Comparison of ENCODE assay signal across 8 cellular contexts in the genomic region with DNA sequence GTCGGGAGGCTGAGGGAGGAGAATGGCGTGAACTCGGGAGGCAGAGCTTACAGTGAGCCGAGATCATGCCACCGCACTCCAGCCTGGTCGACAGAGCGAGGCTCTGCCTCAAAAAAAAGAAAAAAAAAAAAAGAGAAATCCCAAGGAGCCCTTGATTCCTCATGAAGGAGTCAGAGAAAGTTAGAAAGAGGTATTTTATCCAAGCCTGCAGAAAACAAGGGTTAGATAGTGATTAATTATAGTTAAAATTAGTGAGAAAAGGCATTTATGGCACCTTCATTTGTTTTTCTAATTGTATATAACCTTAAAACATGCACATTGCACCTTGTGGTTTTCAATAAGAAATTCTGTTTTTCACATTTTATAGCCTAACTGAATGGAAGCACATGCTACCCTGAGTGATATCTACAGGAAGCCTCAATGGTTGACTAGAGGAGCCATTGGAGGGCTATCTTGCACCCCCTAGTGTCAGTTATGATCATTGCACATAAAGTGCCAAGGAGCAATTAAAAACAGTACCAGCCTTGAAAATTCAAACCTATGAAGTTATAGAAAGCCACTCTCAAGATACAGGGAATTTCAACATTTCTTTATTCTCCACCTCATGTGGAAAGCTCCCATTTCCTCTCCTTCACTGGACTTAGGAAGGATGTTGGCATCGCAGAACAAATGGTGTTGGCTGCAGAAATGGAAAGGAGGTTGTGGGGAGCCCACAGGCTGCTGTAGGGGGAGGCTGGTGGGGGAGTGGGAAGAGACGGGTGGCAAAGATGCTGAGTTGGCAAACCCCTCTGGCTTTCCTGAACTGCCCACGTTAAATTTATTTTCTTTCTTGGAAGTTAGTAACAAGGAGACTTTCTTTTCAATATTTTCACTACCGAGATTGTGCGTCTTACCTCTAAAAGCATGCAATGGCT. TPM values are rescaled to one million over a fixed set of nuclear protein-coding genes. Genes with fewer than 3 reads are reported as not detected.
A peak's percentile ranks its signal among the peaks of the same experiment; 100 is the strongest.
DNase-seq lines count a peak whose midpoint lies in the region; ATAC-seq, FAIRE-seq and TF ChIP-seq lines count a peak whose summit lies in the region.

No MANE protein-coding gene starts in this region.

- H3K4me1 ChIP-seq in A549 (peaks cover 33% of the 10 kb centered on the region), ovary (ENCODE audit: insufficient read depth) (peaks cover 5% of the 10 kb centered on the region)

- peak in 1 of 2 experiments; percentile 51; a peak in 3 of 6 replicates for ATAC-seq in A549

- 0 out of 3 replicates have a peak, but pooled peaks cover 3% of the 10 kb centered on the region for H3K9me3 ChIP-seq in A549
- H3K9me3 ChIP-seq in ovary, result no peaks in the 10 kb centered on the region

- peak; percentile 91 for FAIRE-seq in A549 (lab: Jason Lieb, UNC)

- H3K4me3 ChIP-seq in A549 (no peak overlapping the region), GM06990 (replicated peaks; ENCODE audit: low read depth, low read length) (no peak overlapping the region), ovary (no peak overlapping the region)

- TF ChIP-seq RAD21 in A549 (conservative IDR thresholded peaks at IDR 0.05 in 1 of 2, IDR thresholded peaks at IDR 0.05 in 1 of 2), result peak; percentile 51 to 70

- TF ChIP-seq EP300 in A549 (IDR thresholded peaks at IDR 0.05) (no peak), ovary (IDR thresholded peaks at IDR 0.05) (no peak)

- no peak for TF ChIP-seq POLR2A in A549 (IDR thresholded peaks at IDR 0.05; ENCODE audit: low read length)
- TF ChIP-seq POLR2A in ovary (IDR thresholded peaks at IDR 0.05), result no peak

- intact Hi-C loops in ovary (cut with DNase I), result loop anchor here in 1 of 4 donors (10.0 kb wide), 1 partner anchor 129 kb away; no protein-coding TSS in a partner anchor

- 89% methylated on average over 12 of the region's 12 CpGs for WGBS in A549 (ENCODE audit: missing lambda C conversion rate)
- 85 to 91% (median 88%) methylated on average over 12 of the region's 12 CpGs for WGBS in ovary, 3 donors

- POLR2A ChIA-PET in A549 (lab: Yijun Ruan, JAX), result interaction anchor here (1.4 kb wide), 1 partner anchor 106 kb away, joined by 4 read pairs; a partner anchor contains a TSS

- H3K36me3 ChIP-seq in GM06990 (ENCODE audit: control insufficient read depth, insufficient read depth, low read length) (no peaks in the 10 kb centered on the region), ovary (no peaks in the 10 kb centered on the region)

- DNase-seq in A549 (ENCODE audit: low read depth in 1 of 2, low spot score in 1 of 2) (peak; percentile 68 to 78), GM06990 (ENCODE audit: extremely low read depth, insufficient read length) (no peak), NCI-H2196 (lab: John Stamatoyannopoulos, UW; ENCODE audit: unreplicated experiment) (peak; percentile 18), activated T-cell treated with anti-CD3 and anti-CD28 coated beads for 24 hours (ENCODE audit: low read depth) (peak; percentile 39), foreskin melanocyte (peak; percentile 56), ovary (peak in 2 of 5 donors; percentile 5 to 7), T-helper 9 cell (no peak), NCI-H187 treated with DMSO at 0.1 percent for 48 hours (lab: John Stamatoyannopoulos, UW) (no peak)

- peak; percentile 66 for TF ChIP-seq CTCF in A549 (IDR thresholded peaks at IDR 0.05)
- peak; percentile 76 for TF ChIP-seq CTCF in GM06990 (IDR thresholded peaks at IDR 0.05; ENCODE audit: insufficient read depth, low read length, poor library complexity, severe bottlenecking)
- TF ChIP-seq CTCF in ovary (IDR thresholded peaks at IDR 0.05), result peak in 2 of 3 donors; percentile 51 to 58

- H3K4me2 ChIP-seq in A549, result peak overlapping the region; percentile 58

- H3K27ac ChIP-seq in A549 (peak overlapping the region; percentile 78 to 81), ovary (no peak overlapping the region)

- CTCF ChIA-PET in A549 (lab: Yijun Ruan, JAX), result interaction anchor here (0.5 to 3.8 kb wide), 22 partner anchors 9 to 542 kb away, joined by 3 to 20 read pairs (median 3); no protein-coding TSS in a partner anchor

- H3K27me3 ChIP-seq in GM06990 (replicated peaks; ENCODE audit: control insufficient read depth, insufficient read depth, low read length) (no peaks in the 10 kb centered on the region), ovary (no peaks in the 10 kb centered on the region)

TF ChIP-seq in A549, 52 proteins besides CTCF, POLR2A, EP300 and RAD21:
- TF ChIP-seq SMC3 (IDR thresholded peaks at IDR 0.05) (peak; percentile 55), TP53 (CRISPR knock-in tag; IDR thresholded peaks at IDR 0.05) (no peak), MAFK (IDR thresholded peaks at IDR 0.05; ENCODE audit: partially characterized antibody) (peak; percentile 63)
- TF ChIP-seq, protein P1, sequence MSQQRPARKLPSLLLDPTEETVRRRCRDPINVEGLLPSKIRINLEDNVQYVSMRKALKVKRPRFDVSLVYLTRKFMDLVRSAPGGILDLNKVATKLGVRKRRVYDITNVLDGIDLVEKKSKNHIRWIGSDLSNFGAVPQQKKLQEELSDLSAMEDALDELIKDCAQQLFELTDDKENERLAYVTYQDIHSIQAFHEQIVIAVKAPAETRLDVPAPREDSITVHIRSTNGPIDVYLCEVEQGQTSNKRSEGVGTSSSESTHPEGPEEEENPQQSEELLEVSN (IDR thresholded peaks at IDR 0.05; ENCODE audit: borderline replicate concordance, low read depth), result 0 out of 2 replicates have a peak, but pooled peaks have one; percentile 27

RNA-seq across cellular contexts. Expression of a gene that starts 48.5 kb away (rescaled TPM):
- polyA plus RNA-seq in A549 (2011; rRNA removed) (8.3 and 13.2 TPM in 2 replicates), A549 (2017; fragmentation: RNase III; extraction: RNeasy Plus Mini Kit Qiagen cat#74134 plus additional on column Dnase treatment) (10.1 to 22.0 TPM (median 17.2 TPM) in 3 replicates), ovary (10 to 100 TPM in 1 of 2 donors, 1 to 10 TPM in 1; 2.2 to 34.5 TPM)
- polyA plus RNA-seq in A549 (2012; cell fraction: cytosol; rRNA removed), result 3.6 and 5.5 TPM in 2 replicates
- 14.2 and 15.0 TPM in 2 replicates for polyA plus RNA-seq in A549 (2012; cell fraction: nucleus; rRNA removed)
- polyA minus RNA-seq in A549 (2011; rRNA and poly(A)+ RNA removed), result 19.0 and 22.2 TPM in 2 replicates
- total RNA-seq in ovary, result 10 to 100 TPM in 2 of 7 donors, 1 to 10 TPM in 5; 1.2 to 25.2 (median 4.4) TPM

Comparison
In these comparisons a context has a peak if more than half of its experiments do, and no peak if none do; other contexts are left out.
1. DNase-seq: peak in A549 (2 of 2), NCI-H2196 (single experiment), activated T-cell treated with anti-CD3 and anti-CD28 coated beads for 24 hours (single experiment) and foreskin melanocyte (single experiment); none in GM06990 (single experiment), T-helper 9 cell (single experiment) and NCI-H187 treated with DMSO at 0.1 percent for 48 hours (single experiment).
2. H3K27ac ChIP-seq: peak in A549 (2 of 2); none in ovary (0 of 2).
3. Peak in every context shown above with its lines, with median percentiles within 50 percentile points of each other: CTCF ChIP-seq.